1 cellular context compared by ENCODE assay signal in the genomic region with DNA sequence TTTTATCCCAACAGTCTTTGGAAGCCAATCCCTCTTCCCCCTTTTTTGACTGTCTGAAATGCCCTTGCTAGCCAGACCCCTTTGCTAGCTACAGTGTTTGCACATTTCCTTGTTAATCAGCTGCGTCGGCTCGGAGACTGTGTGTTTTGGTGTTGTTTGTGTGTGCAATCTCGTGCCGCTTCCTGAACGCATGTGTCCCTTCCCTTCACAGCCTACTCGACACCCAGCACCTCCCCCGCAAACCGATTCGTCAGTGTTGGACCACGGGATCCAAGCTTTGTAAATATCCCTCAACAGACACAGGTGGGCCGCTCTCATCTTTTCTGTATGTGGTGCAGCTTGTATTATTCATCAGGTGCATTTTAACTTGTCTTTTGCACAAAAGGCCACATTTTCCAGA.
TF ChIP-seq lines count a peak whose summit lies in the region.

No MANE protein-coding gene starts in this region.

TF ChIP-seq in GM23338, 12 proteins besides CTCF, POLR2A, EP300 and RAD21 (continued from another document):
- TF ChIP-seq, protein P1, sequence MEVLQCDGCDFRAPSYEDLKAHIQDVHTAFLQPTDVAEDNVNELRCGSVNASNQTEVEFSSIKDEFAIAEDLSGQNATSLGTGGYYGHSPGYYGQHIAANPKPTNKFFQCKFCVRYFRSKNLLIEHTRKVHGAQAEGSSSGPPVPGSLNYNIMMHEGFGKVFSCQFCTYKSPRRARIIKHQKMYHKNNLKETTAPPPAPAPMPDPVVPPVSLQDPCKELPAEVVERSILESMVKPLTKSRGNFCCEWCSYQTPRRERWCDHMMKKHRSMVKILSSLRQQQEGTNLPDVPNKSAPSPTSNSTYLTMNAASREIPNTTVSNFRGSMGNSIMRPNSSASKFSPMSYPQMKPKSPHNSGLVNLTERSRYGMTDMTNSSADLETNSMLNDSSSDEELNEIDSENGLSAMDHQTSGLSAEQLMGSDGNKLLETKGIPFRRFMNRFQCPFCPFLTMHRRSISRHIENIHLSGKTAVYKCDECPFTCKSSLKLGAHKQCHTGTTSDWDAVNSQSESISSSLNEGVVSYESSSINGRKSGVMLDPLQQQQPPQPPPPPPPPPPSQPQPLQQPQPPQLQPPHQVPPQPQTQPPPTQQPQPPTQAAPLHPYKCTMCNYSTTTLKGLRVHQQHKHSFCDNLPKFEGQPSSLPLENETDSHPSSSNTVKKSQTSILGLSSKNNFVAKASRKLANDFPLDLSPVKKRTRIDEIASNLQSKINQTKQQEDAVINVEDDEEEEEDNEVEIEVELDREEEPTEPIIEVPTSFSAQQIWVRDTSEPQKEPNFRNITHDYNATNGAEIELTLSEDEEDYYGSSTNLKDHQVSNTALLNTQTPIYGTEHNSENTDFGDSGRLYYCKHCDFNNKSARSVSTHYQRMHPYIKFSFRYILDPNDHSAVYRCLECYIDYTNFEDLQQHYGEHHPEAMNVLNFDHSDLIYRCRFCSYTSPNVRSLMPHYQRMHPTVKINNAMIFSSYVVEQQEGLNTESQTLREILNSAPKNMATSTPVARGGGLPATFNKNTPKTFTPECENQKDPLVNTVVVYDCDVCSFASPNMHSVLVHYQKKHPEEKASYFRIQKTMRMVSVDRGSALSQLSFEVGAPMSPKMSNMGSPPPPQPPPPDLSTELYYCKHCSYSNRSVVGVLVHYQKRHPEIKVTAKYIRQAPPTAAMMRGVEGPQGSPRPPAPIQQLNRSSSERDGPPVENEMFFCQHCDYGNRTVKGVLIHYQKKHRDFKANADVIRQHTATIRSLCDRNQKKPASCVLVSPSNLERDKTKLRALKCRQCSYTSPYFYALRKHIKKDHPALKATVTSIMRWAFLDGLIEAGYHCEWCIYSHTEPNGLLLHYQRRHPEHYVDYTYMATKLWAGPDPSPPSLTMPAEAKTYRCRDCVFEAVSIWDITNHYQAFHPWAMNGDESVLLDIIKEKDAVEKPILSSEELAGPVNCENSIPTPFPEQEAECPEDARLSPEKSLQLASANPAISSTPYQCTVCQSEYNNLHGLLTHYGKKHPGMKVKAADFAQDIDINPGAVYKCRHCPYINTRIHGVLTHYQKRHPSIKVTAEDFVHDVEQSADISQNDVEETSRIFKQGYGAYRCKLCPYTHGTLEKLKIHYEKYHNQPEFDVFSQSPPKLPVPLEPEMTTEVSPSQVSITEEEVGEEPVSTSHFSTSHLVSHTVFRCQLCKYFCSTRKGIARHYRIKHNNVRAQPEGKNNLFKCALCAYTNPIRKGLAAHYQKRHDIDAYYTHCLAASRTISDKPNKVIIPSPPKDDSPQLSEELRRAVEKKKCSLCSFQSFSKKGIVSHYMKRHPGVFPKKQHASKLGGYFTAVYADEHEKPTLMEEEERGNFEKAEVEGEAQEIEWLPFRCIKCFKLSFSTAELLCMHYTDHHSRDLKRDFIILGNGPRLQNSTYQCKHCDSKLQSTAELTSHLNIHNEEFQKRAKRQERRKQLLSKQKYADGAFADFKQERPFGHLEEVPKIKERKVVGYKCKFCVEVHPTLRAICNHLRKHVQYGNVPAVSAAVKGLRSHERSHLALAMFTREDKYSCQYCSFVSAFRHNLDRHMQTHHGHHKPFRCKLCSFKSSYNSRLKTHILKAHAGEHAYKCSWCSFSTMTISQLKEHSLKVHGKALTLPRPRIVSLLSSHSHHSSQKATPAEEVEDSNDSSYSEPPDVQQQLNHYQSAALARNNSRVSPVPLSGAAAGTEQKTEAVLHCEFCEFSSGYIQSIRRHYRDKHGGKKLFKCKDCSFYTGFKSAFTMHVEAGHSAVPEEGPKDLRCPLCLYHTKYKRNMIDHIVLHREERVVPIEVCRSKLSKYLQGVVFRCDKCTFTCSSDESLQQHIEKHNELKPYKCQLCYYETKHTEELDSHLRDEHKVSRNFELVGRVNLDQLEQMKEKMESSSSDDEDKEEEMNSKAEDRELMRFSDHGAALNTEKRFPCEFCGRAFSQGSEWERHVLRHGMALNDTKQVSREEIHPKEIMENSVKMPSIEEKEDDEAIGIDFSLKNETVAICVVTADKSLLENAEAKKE (CRISPR knock-in tag; IDR thresholded peaks at IDR 0.05): no peak
- TF ChIP-seq POLR2AphosphoS5 (IDR thresholded peaks at IDR 0.05; ENCODE audit: low read depth) (no peak), EZH2 (IDR thresholded peaks at IDR 0.05; ENCODE audit: low read depth, unreplicated experiment) (no peak), JUNB (IDR thresholded peaks at IDR 0.05; ENCODE audit: unreplicated experiment) (no peak), ZNF114 (CRISPR knock-in tag; IDR thresholded peaks at IDR 0.05) (no peak), NANOG (IDR thresholded peaks at IDR 0.05; ENCODE audit: borderline replicate concordance) (no peak)
- TF ChIP-seq, protein P2, sequence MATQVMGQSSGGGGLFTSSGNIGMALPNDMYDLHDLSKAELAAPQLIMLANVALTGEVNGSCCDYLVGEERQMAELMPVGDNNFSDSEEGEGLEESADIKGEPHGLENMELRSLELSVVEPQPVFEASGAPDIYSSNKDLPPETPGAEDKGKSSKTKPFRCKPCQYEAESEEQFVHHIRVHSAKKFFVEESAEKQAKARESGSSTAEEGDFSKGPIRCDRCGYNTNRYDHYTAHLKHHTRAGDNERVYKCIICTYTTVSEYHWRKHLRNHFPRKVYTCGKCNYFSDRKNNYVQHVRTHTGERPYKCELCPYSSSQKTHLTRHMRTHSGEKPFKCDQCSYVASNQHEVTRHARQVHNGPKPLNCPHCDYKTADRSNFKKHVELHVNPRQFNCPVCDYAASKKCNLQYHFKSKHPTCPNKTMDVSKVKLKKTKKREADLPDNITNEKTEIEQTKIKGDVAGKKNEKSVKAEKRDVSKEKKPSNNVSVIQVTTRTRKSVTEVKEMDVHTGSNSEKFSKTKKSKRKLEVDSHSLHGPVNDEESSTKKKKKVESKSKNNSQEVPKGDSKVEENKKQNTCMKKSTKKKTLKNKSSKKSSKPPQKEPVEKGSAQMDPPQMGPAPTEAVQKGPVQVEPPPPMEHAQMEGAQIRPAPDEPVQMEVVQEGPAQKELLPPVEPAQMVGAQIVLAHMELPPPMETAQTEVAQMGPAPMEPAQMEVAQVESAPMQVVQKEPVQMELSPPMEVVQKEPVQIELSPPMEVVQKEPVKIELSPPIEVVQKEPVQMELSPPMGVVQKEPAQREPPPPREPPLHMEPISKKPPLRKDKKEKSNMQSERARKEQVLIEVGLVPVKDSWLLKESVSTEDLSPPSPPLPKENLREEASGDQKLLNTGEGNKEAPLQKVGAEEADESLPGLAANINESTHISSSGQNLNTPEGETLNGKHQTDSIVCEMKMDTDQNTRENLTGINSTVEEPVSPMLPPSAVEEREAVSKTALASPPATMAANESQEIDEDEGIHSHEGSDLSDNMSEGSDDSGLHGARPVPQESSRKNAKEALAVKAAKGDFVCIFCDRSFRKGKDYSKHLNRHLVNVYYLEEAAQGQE (IDR thresholded peaks at IDR 0.05; ENCODE audit: unreplicated experiment): no peak
